In genomic region chr2:168310580-168310979, GRCh38 we compare ENCODE assay signal across 1 cellular context.
TF ChIP-seq lines count a peak whose summit lies in the region.

No MANE protein-coding gene starts in this region.

TF ChIP-seq in H1, 55 proteins besides CTCF, POLR2A, EP300 and RAD21:
- TF ChIP-seq FOSL1 (IDR thresholded peaks at IDR 0.05; ENCODE audit: insufficient read depth, low read depth, low read length), result no peak
- no peak for TF ChIP-seq CBX8 (IDR thresholded peaks at IDR 0.05; ENCODE audit: borderline replicate concordance, low read depth, low read length)
- TF ChIP-seq NANOG (IDR thresholded peaks at IDR 0.05; ENCODE audit: insufficient read depth, low read depth, low read length, poor library complexity, severe bottlenecking), result no peak
- TF ChIP-seq KDM1A (IDR thresholded peaks at IDR 0.05; ENCODE audit: borderline replicate concordance, low read length), result no peak
- no peak for TF ChIP-seq ATF3 (IDR thresholded peaks at IDR 0.05; ENCODE audit: insufficient read depth, low read depth, low read length)
- no peak for TF ChIP-seq BRCA1 (IDR thresholded peaks at IDR 0.05; ENCODE audit: low read depth, low read length)
